In genomic region chr3:99071096-99071495, GRCh38 we compare ENCODE assay signal across 40 cellular contexts.
"Had no signal": no experiment of that assay in that cellular context is flagged by ENCODE, and none has a peak within 500 bp of the region (broad histone marks: within the 10 kb centered on the region; RNA-seq: fewer than 3 reads in every experiment).

No MANE protein-coding gene starts in this region.

- H3K27me3 ChIP-seq: adrenal gland, body of pancreas, breast epithelium, Peyer's patch, SJSA1 had no signal

- H3K27ac ChIP-seq: adrenal gland, body of pancreas, breast epithelium, Peyer's patch, SJSA1, VCaP had no signal

- H3K36me3 Mint-ChIP-seq: activated CD4-positive, alpha-beta memory T cell treated with anti-CD3 and anti-CD28 coated beads for 36 hours; activated naive CD4-positive, alpha-beta T cell treated with anti-CD3 and anti-CD28 coated beads, Interleukin-2, amount 50 U/mL, for 72 hours had no signal

- H3K4me2 ChIP-seq: SK-N-SH had no signal

- H3K9me3 ChIP-seq: adrenal gland, body of pancreas, breast epithelium, Peyer's patch, SJSA1, SK-N-SH had no signal

- H3K4me3 ChIP-seq: adrenal gland, body of pancreas, breast epithelium, Peyer's patch, SJSA1 had no signal

- H3K4me1 Mint-ChIP-seq: activated B cell treated with CpG ODN at 0.5 μM for 24 hours had no signal

- H3K27ac Mint-ChIP-seq: activated B cell treated with CpG ODN at 0.5 μM for 24 hours; activated CD4-positive, alpha-beta memory T cell treated with anti-CD3 and anti-CD28 coated beads for 36 hours; activated naive CD4-positive, alpha-beta T cell treated with anti-CD3 and anti-CD28 coated beads for 36 hours; activated naive CD4-positive, alpha-beta T cell treated with anti-CD3 and anti-CD28 coated beads, Interleukin-2, amount 50 U/mL, for 72 hours; activated T-helper 1 cell treated with anti-CD3 and anti-CD28 coated beads, Interleukin-12 subunit alpha, Interleukin-12 subunit beta, Interleukin-2, Interleukin-4 antibody, amounts not matched to agents 30 ng/mL and 10 ng/mL and 1 ng/mL, durations not matched to agents 14 hours and 24 hours and 36 hours had no signal

- H3K9ac ChIP-seq: SK-N-SH had no signal

- H3K27me3 Mint-ChIP-seq: activated B cell treated with CpG ODN at 0.5 μM for 24 hours had no signal

- H3K4me1 ChIP-seq: adrenal gland, body of pancreas, breast epithelium, Peyer's patch, SJSA1 had no signal

- H3K9me3 Mint-ChIP-seq: activated naive CD4-positive, alpha-beta T cell treated with anti-CD3 and anti-CD28 coated beads, Interleukin-2, amount 50 U/mL, for 72 hours; activated T-cell treated with anti-CD3 and anti-CD28 coated beads, Interleukin-2, amount 50 U/mL, for 4 hours; activated T-helper 1 cell treated with anti-CD3 and anti-CD28 coated beads, Interleukin-12 subunit alpha, Interleukin-12 subunit beta, Interleukin-2, Interleukin-4 antibody, amounts not matched to agents 30 ng/mL and 10 ng/mL and 1 ng/mL, durations not matched to agents 14 hours and 24 hours and 36 hours had no signal

- ATAC-seq: activated naive CD4-positive, alpha-beta T cell treated with anti-CD3 and anti-CD28 coated beads, Interleukin-2, amount 50 U/mL, for 72 hours; activated T-cell treated with anti-CD3 and anti-CD28 coated beads, Interleukin-2, amount 50 U/mL, for 4 hours; body of pancreas; PC-3 had no signal

- H3K36me3 ChIP-seq: adrenal gland, breast epithelium, Peyer's patch, SJSA1 had no signal

- DNase-seq: activated B cell treated with CpG ODN at 0.5 μM for 24 hours; activated CD4-positive, alpha-beta memory T cell treated with anti-CD3 and anti-CD28 coated beads for 36 hours; activated CD4-positive, alpha-beta T cell treated with anti-CD3 and anti-CD28 coated beads for 4 hours; activated CD4-positive, alpha-beta T cell treated with anti-CD3 and anti-CD28 coated beads, Interleukin-2, amount 50 U/mL, for 1 hour; activated CD4-positive, CD25-positive, alpha-beta regulatory T cell treated with anti-CD3 and anti-CD28 coated beads, Interleukin-2, amount 50 U/mL, for 72 hours; activated CD8-positive, alpha-beta memory T cell treated with anti-CD3 and anti-CD28 coated beads, Interleukin-2, amount 50 U/mL, for 4 hours; activated gamma-delta T cell treated with Interleukin-2 at 50 U/mL for 16 hours; activated naive CD4-positive, alpha-beta T cell treated with anti-CD3 and anti-CD28 coated beads for 36 hours; activated T-cell treated with anti-CD3 and anti-CD28 coated beads for 4 hours; activated T-cell treated with anti-CD3 and anti-CD28 coated beads, Interleukin-2, amount 50 U/mL, for 4 hours; adrenal gland; body of pancreas; Kasumi-1; KG1; MM.1S; MV-4-11; NCI-H1092; NCI-H1436 treated with DMSO at 0.1 percent for 48 hours; NCI-H1694 treated with DMSO at 0.1 percent for 48 hours; NCI-H2029 treated with DMSO at 0.1 percent for 48 hours; NCI-H2171 treated with DMSO at 0.1 percent for 48 hours; NCI-H2227 treated with DMSO at 0.1 percent for 48 hours; NCI-H446; NCI-H510A treated with DMSO at 0.1 percent for 48 hours; NCI-H69; NCI-H82; NK-92 treated with Interleukin-12 subunit alpha and Interleukin-12 subunit beta, amount 100 ng/mL, for 24 hours; PC-3; Peyer's patch; RPMI8226; SHP77 treated with DMSO at 0.1 percent for 48 hours; SK-N-SH; T-helper 1 cell; T-helper 2 cell; T-helper 9 cell had no signal

- H3K4me3 Mint-ChIP-seq: activated B cell treated with CpG ODN at 0.5 μM for 24 hours; activated CD4-positive, alpha-beta memory T cell treated with anti-CD3 and anti-CD28 coated beads for 36 hours; activated naive CD4-positive, alpha-beta T cell treated with anti-CD3 and anti-CD28 coated beads for 36 hours; activated T-cell treated with anti-CD3 and anti-CD28 coated beads, Interleukin-2, amount 50 U/mL, for 4 hours; activated T-helper 1 cell treated with anti-CD3 and anti-CD28 coated beads, Interleukin-12 subunit alpha, Interleukin-12 subunit beta, Interleukin-2, Interleukin-4 antibody, amounts not matched to agents 30 ng/mL and 10 ng/mL and 1 ng/mL, durations not matched to agents 14 hours and 24 hours and 36 hours had no signal
